ENCODE assay signal across 22 cellular contexts in the genomic region with DNA sequence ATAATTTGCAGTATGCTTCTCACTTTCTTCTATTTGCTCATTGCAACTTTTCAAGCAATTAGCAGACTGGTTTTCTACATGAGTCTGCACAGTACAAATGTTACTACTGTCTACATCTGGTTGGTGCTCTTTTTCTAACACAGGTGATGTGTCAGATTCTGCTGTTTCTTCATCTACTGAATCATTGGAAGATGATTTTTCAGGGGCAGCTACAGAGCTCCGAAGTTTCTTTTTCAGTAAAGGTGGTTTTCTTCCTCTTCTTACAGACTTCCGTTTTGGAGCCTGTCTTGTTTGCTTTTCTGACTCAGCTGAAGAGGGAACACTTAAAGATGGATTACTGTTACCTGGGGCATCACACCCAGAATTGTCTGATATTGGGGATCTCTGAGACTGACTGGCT.
DNase-seq lines count a peak whose midpoint lies in the region; ATAC-seq and TF ChIP-seq lines count a peak whose summit lies in the region.
"Had no signal": no experiment of that assay in that cellular context is flagged by ENCODE, and none has a peak within 500 bp of the region (broad histone marks: within the 10 kb centered on the region; RNA-seq: fewer than 3 reads in every experiment).

No MANE protein-coding gene starts in this region.

- intact Hi-C loops in activated CD8-positive, alpha-beta T cell treated with anti-CD3 and anti-CD28 coated beads for 36 hours (cut with micrococcal nuclease), result no loop called here
- intact Hi-C loops in CD4-positive, alpha-beta T cell (cut with DNase I, micrococcal nuclease), result no loop called here

- H3K27me3 ChIP-seq in CD4-positive, alpha-beta T cell (ENCODE audit: control insufficient read depth, insufficient read depth, low read length), result no peaks in the 10 kb centered on the region
- H3K27me3 ChIP-seq: cardiac muscle cell had no signal

- TF ChIP-seq CTCF in activated CD8-positive, alpha-beta T cell treated with anti-CD3 and anti-CD28 coated beads for 36 hours (IDR thresholded peaks at IDR 0.05), result no peak
- no peak for TF ChIP-seq CTCF in CD4-positive, alpha-beta T cell (IDR thresholded peaks at IDR 0.05)

- peak; percentile 65 for ATAC-seq in GM18870 (IDR thresholded peaks at IDR 0.05; ENCODE audit: unreplicated experiment)
- no peak for ATAC-seq in activated CD8-positive, alpha-beta T cell treated with anti-CD3 and anti-CD28 coated beads for 36 hours
- no peak for ATAC-seq in memory B cell (ENCODE audit: low read depth)
- no peak for ATAC-seq in CD4-positive, alpha-beta T cell (ENCODE audit: poor library complexity)
- ATAC-seq: GM23338 had no signal

- peaks cover 49% of the 10 kb centered on the region for H3K36me3 Mint-ChIP-seq in activated CD8-positive, alpha-beta T cell treated with anti-CD3 and anti-CD28 coated beads for 36 hours (ENCODE audit: low read depth)
- H3K36me3 Mint-ChIP-seq in memory B cell, result peaks cover 34% of the 10 kb centered on the region
- peaks cover 82% of the 10 kb centered on the region for H3K36me3 Mint-ChIP-seq in CD4-positive, alpha-beta T cell (ENCODE audit: low read depth)

- peak; percentile 37 for DNase-seq in DMS53 (lab: John Stamatoyannopoulos, UW)
- DNase-seq in DMS53 treated with DMSO at 0.1 percent for 48 hours (lab: John Stamatoyannopoulos, UW; ENCODE audit: unreplicated experiment), result no peak
- no peak for DNase-seq in activated CD8-positive, alpha-beta T cell treated with anti-CD3 and anti-CD28 coated beads for 36 hours
- DNase-seq in memory B cell (ENCODE audit: low spot score in 2 of 2), result no peak
- no peak for DNase-seq in NK-92 treated with Interleukin-12 subunit alpha and Interleukin-12 subunit beta, amount 100 ng/mL, for 24 hours (lab: John Stamatoyannopoulos, UW)
- DNase-seq in CD4-positive, alpha-beta T cell, result no peak
- DNase-seq in C1 segment of cervical spinal cord (lab: John Stamatoyannopoulos, UW), result no peak
- DNase-seq: GF-D8; NCI-H1092; NCI-H187 treated with DMSO at 0.1 percent for 48 hours; NCI-H226; NCI-H748 treated with DMSO at 0.1 percent for 48 hours; occipital lobe; SIG-M5; stimulated activated naive CD4-positive, alpha-beta T cell had no signal

- CTCF ChIA-PET in activated CD8-positive, alpha-beta T cell treated with anti-CD3 and anti-CD28 coated beads for 36 hours (lab: Charles Lee), result no interaction called here
- CTCF ChIA-PET in CD4-positive, alpha-beta T cell (lab: Charles Lee), result no interaction called here

- POLR2A ChIA-PET in activated CD8-positive, alpha-beta T cell treated with anti-CD3 and anti-CD28 coated beads for 36 hours (lab: Charles Lee), result no interaction called here
- POLR2A ChIA-PET in CD4-positive, alpha-beta T cell (lab: Charles Lee), result interaction anchor here (1.6 kb wide), 1 partner anchor 14 kb away, joined by 3 read pairs; no protein-coding TSS in a partner anchor

- no peaks in the 10 kb centered on the region for H3K9me3 Mint-ChIP-seq in activated CD8-positive, alpha-beta T cell treated with anti-CD3 and anti-CD28 coated beads for 36 hours
- H3K9me3 Mint-ChIP-seq in memory B cell, result no peaks in the 10 kb centered on the region
- H3K9me3 Mint-ChIP-seq in CD4-positive, alpha-beta T cell, result no peaks in the 10 kb centered on the region
- H3K9me3 Mint-ChIP-seq: activated T-helper 2 cell treated with anti-CD3 and anti-CD28 coated beads, Interferon-gamma antibody, Interleukin-2, Interleukin-4, amounts not matched to agents 10 μg/mL and 5 μg/mL and 100 μg/mL, durations not matched to agents 14 hours and 24 hours and 36 hours; GM23338 had no signal

- no peaks in the 10 kb centered on the region for H3K4me1 Mint-ChIP-seq in activated CD8-positive, alpha-beta T cell treated with anti-CD3 and anti-CD28 coated beads for 36 hours (ENCODE audit: low read depth)
- H3K4me1 Mint-ChIP-seq in memory B cell, result no peaks in the 10 kb centered on the region
- H3K4me1 Mint-ChIP-seq in CD4-positive, alpha-beta T cell (ENCODE audit: low read depth), result no peaks in the 10 kb centered on the region
- H3K4me1 Mint-ChIP-seq: GM23338 had no signal

- H3K4me3 Mint-ChIP-seq in activated CD8-positive, alpha-beta T cell treated with anti-CD3 and anti-CD28 coated beads for 36 hours, result no peak overlapping the region
- no peak overlapping the region for H3K4me3 Mint-ChIP-seq in memory B cell
- no peak overlapping the region for H3K4me3 Mint-ChIP-seq in CD4-positive, alpha-beta T cell
- H3K4me3 Mint-ChIP-seq: GM23338 had no signal

- no peaks in the 10 kb centered on the region for H3K9me3 ChIP-seq in CD4-positive, alpha-beta T cell (ENCODE audit: control insufficient read depth, low read length)
- H3K9me3 ChIP-seq: thoracic aorta had no signal

- no peak overlapping the region for H3K27ac ChIP-seq in CD4-positive, alpha-beta T cell (ENCODE audit: low read depth, low read length)
- H3K27ac ChIP-seq: 22Rv1, cardiac muscle cell, skin epidermis, thoracic aorta had no signal

- H3K27ac Mint-ChIP-seq in activated CD8-positive, alpha-beta T cell treated with anti-CD3 and anti-CD28 coated beads for 36 hours, result peak overlapping the region; percentile 10
- peak overlapping the region; percentile 39 for H3K27ac Mint-ChIP-seq in memory B cell
- no peak overlapping the region for H3K27ac Mint-ChIP-seq in CD4-positive, alpha-beta T cell
- H3K27ac Mint-ChIP-seq: activated T-helper 2 cell treated with anti-CD3 and anti-CD28 coated beads, Interferon-gamma antibody, Interleukin-2, Interleukin-4, amounts not matched to agents 10 μg/mL and 5 μg/mL and 100 μg/mL, durations not matched to agents 14 hours and 24 hours and 36 hours; GM23338 had no signal

- no peaks in the 10 kb centered on the region for H3K27me3 Mint-ChIP-seq in activated CD8-positive, alpha-beta T cell treated with anti-CD3 and anti-CD28 coated beads for 36 hours
- no peaks in the 10 kb centered on the region for H3K27me3 Mint-ChIP-seq in memory B cell
- no peaks in the 10 kb centered on the region for H3K27me3 Mint-ChIP-seq in CD4-positive, alpha-beta T cell
